ENCODE assay signal across 2 cellular contexts in genomic region chr5:103490340-103490739, GRCh38.
TF ChIP-seq lines count a peak whose summit lies in the region.

No MANE protein-coding gene starts in this region.

TF ChIP-seq in GM23338, 12 proteins besides CTCF, POLR2A, EP300 and RAD21:
- TF ChIP-seq EZH2 (IDR thresholded peaks at IDR 0.05; ENCODE audit: low read depth, unreplicated experiment) (no peak), NANOG (IDR thresholded peaks at IDR 0.05; ENCODE audit: borderline replicate concordance) (no peak), ZNF331 (CRISPR knock-in tag; IDR thresholded peaks at IDR 0.05; ENCODE audit: low read depth) (no peak), ZNF462 (CRISPR knock-in tag; IDR thresholded peaks at IDR 0.05) (no peak), STAT1 (IDR thresholded peaks at IDR 0.05; ENCODE audit: unreplicated experiment) (no peak), POLR2AphosphoS5 (IDR thresholded peaks at IDR 0.05; ENCODE audit: low read depth) (no peak), ETS1 (IDR thresholded peaks at IDR 0.05) (no peak), JUNB (IDR thresholded peaks at IDR 0.05; ENCODE audit: unreplicated experiment) (no peak), REST (IDR thresholded peaks at IDR 0.05; ENCODE audit: unreplicated experiment) (no peak), CREB1 (CRISPR knock-in tag; IDR thresholded peaks at IDR 0.05; ENCODE audit: low read depth) (no peak), EZH2phosphoT487 (IDR thresholded peaks at IDR 0.05; ENCODE audit: unreplicated experiment) (no peak), ZNF114 (CRISPR knock-in tag; IDR thresholded peaks at IDR 0.05) (no peak)

TF ChIP-seq in WTC11, 78 proteins besides CTCF, POLR2A, EP300 and RAD21:
- TF ChIP-seq ZNF512 (CRISPR knock-in tag; IDR thresholded peaks at IDR 0.05; ENCODE audit: borderline replicate concordance) (0 out of 2 replicates have a peak, but pooled peaks have one; percentile 75), SP1 (CRISPR knock-in tag; conservative IDR thresholded peaks at IDR 0.05) (no peak)
